9 cellular contexts compared by ENCODE assay signal in genomic region chr10:114855776-114856543, GRCh38. TPM values are rescaled to one million over a fixed set of nuclear protein-coding genes. Genes with fewer than 3 reads are reported as not detected.
DNase-seq lines count a peak whose midpoint lies in the region; ATAC-seq, FAIRE-seq and TF ChIP-seq lines count a peak whose summit lies in the region.
"Had no signal": no experiment of that assay in that cellular context is flagged by ENCODE, and none has a peak within 500 bp of the region (broad histone marks: within the 10 kb centered on the region; RNA-seq: fewer than 3 reads in every experiment).

No MANE protein-coding gene starts in this region.

- no peaks in the 10 kb centered on the region for H3K79me1 ChIP-seq in trophoblast cell (ENCODE audit: low read length)

- POLR2A ChIA-PET in endothelial cell of umbilical vein (lab: Charles Lee) = interaction anchor here (0.7 to 1.3 kb wide), 2 partner anchors 14 to 34 kb away, joined by 3 to 5 read pairs; no protein-coding TSS in a partner anchor
- POLR2A ChIA-PET in HEK293T (lab: Yijun Ruan, JAX) = no interaction called here

- no peak overlapping the region for H4K8ac ChIP-seq in trophoblast cell (ENCODE audit: low read depth, low read length)

- H3K79me2 ChIP-seq in endothelial cell of umbilical vein (ENCODE audit: control insufficient read depth, insufficient read depth, low read length) = no peaks in the 10 kb centered on the region
- H3K79me2 ChIP-seq in trophoblast cell (ENCODE audit: control insufficient read depth, insufficient read depth, low read length, poor library complexity) = no peaks in the 10 kb centered on the region

- H3K27ac ChIP-seq in SJSA1 = peak overlapping the region; percentile 98
- peak overlapping the region; percentile 94 for H3K27ac ChIP-seq in endothelial cell of umbilical vein (ENCODE audit: insufficient read depth, low read depth, low read length)
- H3K27ac ChIP-seq in trophoblast cell (ENCODE audit: low read depth, low read length) = peak overlapping the region; percentile 37

- no peak overlapping the region for H4K91ac ChIP-seq in trophoblast cell (ENCODE audit: low read depth, low read length)

- peak; percentile 34 to 61 for ATAC-seq in activated CD4-positive, CD25-positive, alpha-beta regulatory T cell treated with anti-CD3 and anti-CD28 coated beads, Interleukin-2, amount 50 U/mL, for 24 hours
- no peak for ATAC-seq in GM18909 (IDR thresholded peaks at IDR 0.05; ENCODE audit: poor library complexity, unreplicated experiment)

- no peak overlapping the region for H3K14ac ChIP-seq in trophoblast cell (ENCODE audit: low read length)

- H2BK5ac ChIP-seq in trophoblast cell (ENCODE audit: low read depth, low read length, poor library complexity) = no peak overlapping the region

- H3K27me3 ChIP-seq in SJSA1 (replicated peaks) (no peaks in the 10 kb centered on the region), endothelial cell of umbilical vein (ENCODE audit: control insufficient read depth in 2 of 2, insufficient read depth in 2 of 2, low read length in 2 of 2) (no peaks in the 10 kb centered on the region), trophoblast cell (ENCODE audit: insufficient read depth, low read length) (no peaks in the 10 kb centered on the region)

- H3K4me2 ChIP-seq in endothelial cell of umbilical vein (ENCODE audit: insufficient read depth, low read length) (peak overlapping the region; percentile 72), trophoblast cell (ENCODE audit: low read length) (no peak overlapping the region)

- H3K23ac ChIP-seq in trophoblast cell (ENCODE audit: low read length) = no peak overlapping the region

- H2BK120ac ChIP-seq in trophoblast cell (ENCODE audit: insufficient read depth, low read length, poor library complexity) = no peak overlapping the region

- no peak overlapping the region for H3K4ac ChIP-seq in trophoblast cell (ENCODE audit: low read depth, low read length)

- TSS peak; percentile 96 for BruUV-seq in endothelial cell of umbilical vein (replicated peaks; lab: Mats Ljungman, UMichigan)

- H3K9me3 ChIP-seq in SJSA1 (replicated peaks) (no peaks in the 10 kb centered on the region), endothelial cell of umbilical vein (replicated peaks; ENCODE audit: control insufficient read depth, insufficient read depth, low read length) (no peaks in the 10 kb centered on the region), trophoblast cell (ENCODE audit: insufficient read depth, low read depth, low read length) (peaks cover 2% of the 10 kb centered on the region)

- H3K36me3 ChIP-seq in SJSA1 (peaks cover 61% of the 10 kb centered on the region), endothelial cell of umbilical vein (ENCODE audit: control insufficient read depth in 2 of 2, extremely low read depth in 1 of 2, insufficient read depth in 2 of 2, low read length in 2 of 2) (peaks cover 6 to 18% of the 10 kb centered on the region in 2 experiments), trophoblast cell (ENCODE audit: control insufficient read depth in 1 of 2, insufficient read depth in 2 of 2, low read length in 2 of 2) (peaks cover 8 to 10% of the 10 kb centered on the region in 2 experiments)

- dilution Hi-C loops in endothelial cell of umbilical vein (cut with MboI; ENCODE audit: extremely low pct_ligation_motif_present, low sequenced_read_pairs) = no loop called here

- no peak overlapping the region for H3K18ac ChIP-seq in trophoblast cell (ENCODE audit: low read length)

- no peak for FAIRE-seq in endothelial cell of umbilical vein (lab: Jason Lieb, UNC)

- H3K9ac ChIP-seq in endothelial cell of umbilical vein (replicated peaks; ENCODE audit: extremely low read depth, insufficient read depth, low read length) (peak overlapping the region; percentile 87), trophoblast cell (ENCODE audit: low read length) (no peak overlapping the region)

- no peak overlapping the region for H2BK12ac ChIP-seq in trophoblast cell (ENCODE audit: low read length)

- TF ChIP-seq POLR2A in endothelial cell of umbilical vein (IDR thresholded peaks at IDR 0.05; ENCODE audit: low read depth, low read length) = no peak

- H3K9me1 ChIP-seq in endothelial cell of umbilical vein (replicated peaks; ENCODE audit: control insufficient read depth, extremely low read depth, insufficient read depth, low read length) = no peaks in the 10 kb centered on the region

- no peak overlapping the region for H2AK5ac ChIP-seq in trophoblast cell (ENCODE audit: low read length)

- no CpG with 5 or more reads among the region's 7 CpGs for whole genome bisulfite sequencing in trophoblast cell (ENCODE audit: extremely low coverage, insufficient coverage, insufficient read length)

- H2AFZ ChIP-seq in endothelial cell of umbilical vein (ENCODE audit: low read depth, low read length) (no peak overlapping the region), trophoblast cell (ENCODE audit: insufficient read depth, low read length, poor library complexity) (no peak overlapping the region)

- CTCF ChIA-PET in endothelial cell of umbilical vein (lab: Charles Lee) = interaction anchor here (0.7 to 3.7 kb wide), 8 partner anchors 10 to 274 kb away, joined by 3 to 24 read pairs (median 7); partner anchors contain the start of gene FHIP2A
- CTCF ChIA-PET in HEK293T (lab: Yijun Ruan, JAX) = no interaction called here

- DNase-seq in activated CD4-positive, CD25-positive, alpha-beta regulatory T cell treated with anti-CD3 and anti-CD28 coated beads, Interleukin-2, amount 50 U/mL, for 72 hours = no peak
- DNase-seq in SJSA1 (ENCODE audit: low read depth in 1 of 2, low spot score in 2 of 2) = no peak
- DNase-seq in endothelial cell of umbilical vein (ENCODE audit: low read depth, low spot score) = peak; percentile 23
- peak in 1 of 2 donors; percentile 2 for DNase-seq in trophoblast cell
- no peak for DNase-seq in COLO668 (lab: John Stamatoyannopoulos, UW; ENCODE audit: unreplicated experiment)
- no peak for DNase-seq in HEK293T (ENCODE audit: extremely low spot score)
- DNase-seq: 8988T had no signal

- no peak overlapping the region for H4K12ac ChIP-seq in trophoblast cell (ENCODE audit: low read depth, low read length)

- H3K4me3 ChIP-seq in SJSA1 (no peak overlapping the region), endothelial cell of umbilical vein (replicated peaks in 1 of 3; ENCODE audit: insufficient read depth in 1 of 3, low read depth in 1 of 3, low read length in 3 of 3) (peak overlapping the region in 1 of 3 experiments; percentile 38), trophoblast cell (ENCODE audit: low read depth, low read length) (no peak overlapping the region)

- intact Hi-C loops in endothelial cell of umbilical vein (cut with micrococcal nuclease) = loop anchor here (1.0 to 2.0 kb wide), 2 partner anchors 13 to 33 kb away; no protein-coding TSS in a partner anchor

- TF ChIP-seq CTCF in endothelial cell of umbilical vein (IDR thresholded peaks at IDR 0.05; ENCODE audit: extremely low read depth in 1 of 2, insufficient read depth in 1 of 2, low read depth in 1 of 2, low read length in 2 of 2) = no peak

- no peaks in the 10 kb centered on the region for H4K20me1 ChIP-seq in endothelial cell of umbilical vein (replicated peaks; ENCODE audit: control insufficient read depth, extremely low read depth, insufficient read depth, low read length)

- H3K4me1 ChIP-seq in SJSA1 (replicated peaks) (peaks cover 46% of the 10 kb centered on the region), endothelial cell of umbilical vein (ENCODE audit: control insufficient read depth, extremely low read depth, insufficient read depth, low read length) (peaks cover 32% of the 10 kb centered on the region), trophoblast cell (ENCODE audit: control insufficient read depth in 1 of 2, insufficient read depth in 2 of 2, low read length in 2 of 2) (no peaks in the 10 kb centered on the region)

TF ChIP-seq in endothelial cell of umbilical vein, 7 proteins besides CTCF, POLR2A, EP300 and RAD21 (continues in another document):
- TF ChIP-seq GATA2 (IDR thresholded peaks at IDR 0.05; ENCODE audit: insufficient read depth, insufficient read length, low read depth, low read length) (no peak), POLR2AphosphoS5 (IDR thresholded peaks at IDR 0.05; ENCODE audit: insufficient read depth, low read depth, low read length) (no peak), JUN (IDR thresholded peaks at IDR 0.05; ENCODE audit: borderline replicate concordance, insufficient read depth, insufficient read length, low read depth) (no peak), FOS (IDR thresholded peaks at IDR 0.05; ENCODE audit: borderline replicate concordance, insufficient read depth, low read length) (no peak), MYC (IDR thresholded peaks at IDR 0.05; ENCODE audit: low read depth, low read length) (no peak), EZH2 (IDR thresholded peaks at IDR 0.05; ENCODE audit: borderline replicate concordance, low read depth, low read length, severe bottlenecking) (no peak)

TF ChIP-seq in HEK293T, 16 proteins besides CTCF, POLR2A, EP300 and RAD21:
- TF ChIP-seq NFRKB (IDR thresholded peaks at IDR 0.05) (no peak), BHLHE40 (IDR thresholded peaks at IDR 0.05; ENCODE audit: borderline replicate concordance) (no peak), FOXK2 (IDR thresholded peaks at IDR 0.05) (no peak), TARDBP (IDR thresholded peaks at IDR 0.05) (no peak), CTBP1 (IDR thresholded peaks at IDR 0.05; ENCODE audit: borderline replicate concordance) (no peak), PKNOX1 (IDR thresholded peaks at IDR 0.05) (no peak), FOXA1 (IDR thresholded peaks at IDR 0.05) (no peak), ELF4 (IDR thresholded peaks at IDR 0.05) (no peak)
TF ChIP-seq in HEK293T: peak in this region for 0.

RNA-seq across cellular contexts. Expression of gene FHIP2A, which starts 34.4 kb away (rescaled TPM):
- total RNA-seq in SJSA1 (2014; rRNA removed; shearing (Covaris generic)) = 18.5 and 24.8 TPM in 2 replicates
- total RNA-seq in endothelial cell of umbilical vein = 34.8 and 39.6 TPM in 2 replicates
- polyA plus RNA-seq in endothelial cell of umbilical vein = 10.5 and 13.3 TPM in 2 replicates
- polyA plus RNA-seq in endothelial cell of umbilical vein (2011; cell fraction: cytosol; rRNA removed) = 8.3 and 8.7 TPM in 2 replicates
- polyA plus RNA-seq in endothelial cell of umbilical vein (2011; cell fraction: nucleus; rRNA removed) = 50.7 and 58.3 TPM in 2 replicates
- polyA plus RNA-seq in endothelial cell of umbilical vein (2012) = 21.1 and 24.6 TPM in 2 replicates
- polyA minus RNA-seq in endothelial cell of umbilical vein = 30.5 and 39.0 TPM in 2 replicates
- 18.3 TPM for polyA minus RNA-seq in endothelial cell of umbilical vein (2011; cell fraction: cytosol; rRNA and poly(A)+ RNA removed)
- polyA minus RNA-seq in endothelial cell of umbilical vein (2011; cell fraction: nucleus; rRNA and poly(A)+ RNA removed) = 59.9 and 64.7 TPM in 2 replicates
- 13.1 TPM in 2 replicates for polyA plus RNA-seq in trophoblast cell (2013)

Comparison
In these comparisons a context has a peak if more than half of its experiments do, and no peak if none do; other contexts are left out.
1. H3K27ac ChIP-seq: peak in every context shown above with its lines; median percentile 98 in SJSA1; 94 in endothelial cell of umbilical vein; 37 in trophoblast cell.